Comparison of ENCODE assay signal across 33 cellular contexts in genomic region chr1:93461236-93461635, GRCh38.
"Had no signal": no experiment of that assay in that cellular context is flagged by ENCODE, and none has a peak within 500 bp of the region (broad histone marks: within the 10 kb centered on the region; RNA-seq: fewer than 3 reads in every experiment).

No MANE protein-coding gene starts in this region.

- H3K4me2 ChIP-seq: SK-N-SH had no signal

- H3K27ac ChIP-seq: adrenal gland, Peyer's patch, SJSA1 had no signal

- H3K4me3 Mint-ChIP-seq: activated CD4-positive, alpha-beta T cell treated with anti-CD3 and anti-CD28 coated beads for 36 hours; activated CD4-positive, alpha-beta T cell treated with anti-CD3 and anti-CD28 coated beads, Interleukin-2, amount 10 ng/mL, durations not matched to agents 7 days and 5 days; activated naive CD4-positive, alpha-beta T cell treated with anti-CD3 and anti-CD28 coated beads for 36 hours; activated T-cell treated with anti-CD3 and anti-CD28 coated beads, Interleukin-2, amount 50 U/mL, for 4 hours; activated T-helper 1 cell treated with anti-CD3 and anti-CD28 coated beads, Interleukin-12 subunit alpha, Interleukin-12 subunit beta, Interleukin-2, Interleukin-4 antibody, amounts not matched to agents 30 ng/mL and 10 ng/mL and 1 ng/mL, durations not matched to agents 14 hours and 24 hours and 36 hours; brain; T-helper 1 cell treated with Interleukin-12 subunit alpha and Interleukin-12 subunit beta and Interleukin-4 antibody, amounts not matched to agents 30 μg/mL and 1 μg/mL, for 36 hours; T-helper 2 cell treated with Interferon-gamma antibody and Interleukin-4, amounts not matched to agents 5 μg/mL and 100 μg/mL, for 36 hours had no signal

- H3K4me1 ChIP-seq: adrenal gland, Peyer's patch, SJSA1 had no signal

- H3K36me3 ChIP-seq: adrenal gland, Peyer's patch, SJSA1 had no signal

- H3K4me3 ChIP-seq: adrenal gland, Peyer's patch, SJSA1 had no signal

- DNase-seq: activated CD4-positive, alpha-beta T cell treated with anti-CD3 and anti-CD28 coated beads for 36 hours; activated CD4-positive, alpha-beta T cell treated with anti-CD3 and anti-CD28 coated beads, Interleukin-2, amount 10 ng/mL, durations not matched to agents 7 days and 5 days; activated CD4-positive, alpha-beta T cell treated with anti-CD3 and anti-CD28 coated beads, Interleukin-2, amount 50 U/mL, for 48 hours; activated CD8-positive, alpha-beta memory T cell treated with anti-CD3 and anti-CD28 coated beads, Interleukin-2, amount 50 U/mL, for 4 hours; activated gamma-delta T cell treated with Interleukin-2 at 50 U/mL for 16 hours; activated naive CD4-positive, alpha-beta T cell treated with anti-CD3 and anti-CD28 coated beads for 36 hours; activated T-cell treated with anti-CD3 and anti-CD28 coated beads for 4 hours; activated T-cell treated with anti-CD3 and anti-CD28 coated beads, Interleukin-2, amount 50 U/mL, for 4 hours; adrenal gland; caudate nucleus; Karpas-422; MM.1S; MV-4-11; NCI-H1092; NCI-H1436 treated with DMSO at 0.1 percent for 48 hours; NCI-H1694 treated with DMSO at 0.1 percent for 48 hours; NCI-H2029; NCI-H345; NCI-H524 treated with DMSO at 0.1 percent for 48 hours; NK-92 treated with Interleukin-12 subunit alpha and Interleukin-12 subunit beta, amount 100 ng/mL, for 24 hours; PC-3; Peyer's patch; RPMI8226; SHP77 treated with DMSO at 0.1 percent for 48 hours; SK-N-SH had no signal

- H3K27me3 ChIP-seq: adrenal gland, Peyer's patch, SJSA1 had no signal

- H3K4me1 Mint-ChIP-seq: activated CD4-positive, alpha-beta T cell treated with anti-CD3 and anti-CD28 coated beads, Interleukin-2, amount 10 ng/mL, durations not matched to agents 7 days and 5 days had no signal

- H3K9ac ChIP-seq: SK-N-SH had no signal

- H3K9me3 ChIP-seq: adrenal gland, Peyer's patch, SJSA1 had no signal

- H3K27ac Mint-ChIP-seq: activated CD4-positive, alpha-beta T cell treated with anti-CD3 and anti-CD28 coated beads for 36 hours; activated CD4-positive, alpha-beta T cell treated with anti-CD3 and anti-CD28 coated beads, Interleukin-2, amount 10 ng/mL, durations not matched to agents 7 days and 5 days; activated naive CD4-positive, alpha-beta T cell treated with anti-CD3 and anti-CD28 coated beads for 36 hours; activated naive CD4-positive, alpha-beta T cell treated with anti-CD3 and anti-CD28 coated beads, Interleukin-2, amount 50 U/mL, for 72 hours; activated T-helper 1 cell treated with anti-CD3 and anti-CD28 coated beads, Interleukin-12 subunit alpha, Interleukin-12 subunit beta, Interleukin-2, Interleukin-4 antibody, amounts not matched to agents 30 ng/mL and 10 ng/mL and 1 ng/mL, durations not matched to agents 14 hours and 24 hours and 36 hours; T-helper 1 cell treated with Interleukin-12 subunit alpha and Interleukin-12 subunit beta and Interleukin-4 antibody, amounts not matched to agents 30 μg/mL and 1 μg/mL, for 36 hours; T-helper 2 cell treated with Interferon-gamma antibody and Interleukin-4, amounts not matched to agents 5 μg/mL and 100 μg/mL, for 36 hours had no signal

- FAIRE-seq: bronchial epithelial cell, TTC549 had no signal

- H3K27me3 Mint-ChIP-seq: activated CD4-positive, alpha-beta T cell treated with anti-CD3 and anti-CD28 coated beads for 36 hours; activated CD4-positive, alpha-beta T cell treated with anti-CD3 and anti-CD28 coated beads, Interleukin-2, amount 10 ng/mL, durations not matched to agents 7 days and 5 days; brain had no signal
